ENCODE assay signal across 1 cellular context in genomic region chr15:66701422-66702034, GRCh38.
A peak's percentile ranks its signal among the peaks of the same experiment; 100 is the strongest.
TF ChIP-seq lines count a peak whose summit lies in the region.

No MANE protein-coding gene starts in this region.

TF ChIP-seq in K562, 482 proteins besides CTCF, POLR2A, EP300 and RAD21 (continued from another document):
- TF ChIP-seq ZBTB11 (CRISPR knock-in tag; IDR thresholded peaks at IDR 0.05): 0 out of 6 replicates have a peak, but pooled peaks of 1 of the 3 experiments have one; percentile 22
- TF ChIP-seq ATF6 (CRISPR knock-in tag; IDR thresholded peaks at IDR 0.05): no peak
